In the genomic region with DNA sequence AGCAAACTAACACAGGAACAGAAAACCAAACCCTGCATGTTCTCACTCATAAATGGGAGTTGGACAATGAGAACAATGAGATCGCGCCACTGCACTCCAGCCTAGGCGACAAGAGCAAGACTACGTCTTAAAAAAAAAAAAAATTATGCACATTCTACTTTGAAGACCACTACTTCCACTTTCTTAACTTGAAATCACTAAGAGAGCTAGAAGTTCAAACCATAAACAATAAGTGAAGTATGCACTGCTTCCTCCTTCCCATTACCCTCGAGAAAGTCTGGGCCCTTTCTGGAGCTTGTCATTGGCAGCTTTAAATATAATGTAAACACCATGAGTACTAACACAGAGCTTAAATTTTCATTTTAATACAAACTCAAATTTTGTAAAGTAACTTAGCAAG, we compare ENCODE assay signal across 24 cellular contexts.
DNase-seq lines count a peak whose midpoint lies in the region; ATAC-seq, FAIRE-seq and TF ChIP-seq lines count a peak whose summit lies in the region.
"Had no signal": no experiment of that assay in that cellular context is flagged by ENCODE, and none has a peak within 500 bp of the region (broad histone marks: within the 10 kb centered on the region; RNA-seq: fewer than 3 reads in every experiment).

No MANE protein-coding gene starts in this region.

- H3K36me3 Mint-ChIP-seq in natural killer cell (peaks cover 12% of the 10 kb centered on the region), activated B cell treated with CpG ODN at 0.5 μM for 24 hours (ENCODE audit: low read depth) (peaks cover 49% of the 10 kb centered on the region), naive B cell (peaks cover 13 to 14% of the 10 kb centered on the region in 2 donors)
- peaks cover 4% of the 10 kb centered on the region for H3K36me3 Mint-ChIP-seq in natural killer cell treated with Interleukin-12 subunit alpha and Interleukin-12 subunit beta and Interleukin-15 and Interleukin-18, amount 100 ng/mL, for 72 hours
- H3K36me3 Mint-ChIP-seq: CD4-positive, alpha-beta memory T cell had no signal

- intact Hi-C loops in natural killer cell (cut with micrococcal nuclease): no loop called here
- intact Hi-C loops in activated B cell treated with CpG ODN at 0.5 μM for 24 hours (cut with micrococcal nuclease): no loop called here

- ATAC-seq in natural killer cell (no peak), activated B cell treated with CpG ODN at 0.5 μM for 24 hours (ENCODE audit: low read depth) (no peak), naive B cell (ENCODE audit: low read depth in 2 of 2) (peak in 1 of 2 donors; percentile 29)
- ATAC-seq in natural killer cell treated with Interleukin-12 subunit alpha and Interleukin-12 subunit beta and Interleukin-15 and Interleukin-18, amount 100 ng/mL, for 72 hours: no peak
- ATAC-seq: PC-3 had no signal

- H3K27me3 Mint-ChIP-seq in natural killer cell (ENCODE audit: low read depth in 2 of 2) (no peaks in the 10 kb centered on the region), activated B cell treated with CpG ODN at 0.5 μM for 24 hours (no peaks in the 10 kb centered on the region), naive B cell (no peaks in the 10 kb centered on the region)
- H3K27me3 Mint-ChIP-seq in natural killer cell treated with Interleukin-12 subunit alpha and Interleukin-12 subunit beta and Interleukin-15 and Interleukin-18, amount 100 ng/mL, for 72 hours: no peaks in the 10 kb centered on the region
- H3K27me3 Mint-ChIP-seq: CD4-positive, alpha-beta memory T cell had no signal

- no peak overlapping the region for H3K27ac ChIP-seq in caudate nucleus (ENCODE audit: low read depth, low read length)
- H3K27ac ChIP-seq: GM23248 had no signal

- H3K4me1 Mint-ChIP-seq in natural killer cell: peaks cover 53 to 64% of the 10 kb centered on the region in 2 donors
- peaks cover 33 to 45% of the 10 kb centered on the region in 2 donors for H3K4me1 Mint-ChIP-seq in natural killer cell treated with Interleukin-12 subunit alpha and Interleukin-12 subunit beta and Interleukin-15 and Interleukin-18, amount 100 ng/mL, for 72 hours (ENCODE audit: low read depth in 2 of 2)
- H3K4me1 Mint-ChIP-seq in activated B cell treated with CpG ODN at 0.5 μM for 24 hours: peaks cover 65% of the 10 kb centered on the region
- H3K4me1 Mint-ChIP-seq in naive B cell: peaks cover 58 to 70% (median 59%) of the 10 kb centered on the region in 3 donors

- POLR2A ChIA-PET in activated B cell treated with CpG ODN at 0.5 μM for 24 hours (lab: Charles Lee): interaction anchor here (0.7 to 1.1 kb wide), 2 partner anchors 37 to 62 kb away, joined by 3 read pairs; no protein-coding TSS in a partner anchor

- FAIRE-seq in GM12892 (lab: Jason Lieb, UNC): no peak
- FAIRE-seq: A204.1 had no signal

- TF ChIP-seq POLR2A in GM12892 (IDR thresholded peaks at IDR 0.05; ENCODE audit: low read depth, low read length): no peak

- TF ChIP-seq CTCF in natural killer cell (IDR thresholded peaks at IDR 0.05) (no peak), activated B cell treated with CpG ODN at 0.5 μM for 24 hours (IDR thresholded peaks at IDR 0.05) (no peak)

- H3K4me3 Mint-ChIP-seq in natural killer cell: no peak overlapping the region
- no peak overlapping the region for H3K4me3 Mint-ChIP-seq in natural killer cell treated with Interleukin-12 subunit alpha and Interleukin-12 subunit beta and Interleukin-15 and Interleukin-18, amount 100 ng/mL, for 72 hours
- H3K4me3 Mint-ChIP-seq in activated B cell treated with CpG ODN at 0.5 μM for 24 hours: no peak overlapping the region
- H3K4me3 Mint-ChIP-seq in naive B cell: peak overlapping the region in 4 of 8 donors; percentile 13 to 82 (median 20)
- H3K4me3 Mint-ChIP-seq: CD4-positive, alpha-beta memory T cell had no signal

- CTCF ChIA-PET in activated B cell treated with CpG ODN at 0.5 μM for 24 hours (lab: Charles Lee): interaction anchor here (0.6 to 1.8 kb wide), 2 partner anchors 8 to 92 kb away, joined by 3 to 8 read pairs; no protein-coding TSS in a partner anchor

- DNase-seq in natural killer cell: no peak
- no peak for DNase-seq in natural killer cell treated with Interleukin-12 subunit alpha and Interleukin-12 subunit beta and Interleukin-15 and Interleukin-18, amount 100 ng/mL, for 72 hours (ENCODE audit: low spot score)
- DNase-seq in activated B cell treated with CpG ODN at 0.5 μM for 24 hours: no peak
- DNase-seq in naive B cell: no peak
- no peak for DNase-seq in caudate nucleus (lab: John Stamatoyannopoulos, UW)
- no peak for DNase-seq in NOMO-1 treated with DMSO at 0.1 percent for 48 hours (lab: John Stamatoyannopoulos, UW; ENCODE audit: unreplicated experiment)
- DNase-seq in GM12892 (ENCODE audit: insufficient read length): no peak
- DNase-seq: BE2C; Caco-2; CD4-positive, alpha-beta memory T cell; DMS 273 treated with DMSO at 0.1 percent for 48 hours; DMS79 treated with DMSO at 0.1 percent for 48 hours; GM23248; MM.1S; NCI-H1417; NCI-H1694 treated with DMSO at 0.1 percent for 48 hours; NCI-H2081 treated with DMSO at 0.1 percent for 48 hours; NCI-H446; NCI-H526; PC-3; RPMI8226; SHP77; SK-N-SH had no signal

- H3K27ac Mint-ChIP-seq in natural killer cell (peak overlapping the region; percentile 6 to 78), activated B cell treated with CpG ODN at 0.5 μM for 24 hours (peak overlapping the region; percentile 35), naive B cell (peak overlapping the region in 5 of 6 donors; percentile 6 to 86 (median 65))
- H3K27ac Mint-ChIP-seq in natural killer cell treated with Interleukin-12 subunit alpha and Interleukin-12 subunit beta and Interleukin-15 and Interleukin-18, amount 100 ng/mL, for 72 hours: no peak overlapping the region
- H3K27ac Mint-ChIP-seq: CD4-positive, alpha-beta memory T cell had no signal

- H3K9me3 Mint-ChIP-seq in natural killer cell: no peaks in the 10 kb centered on the region
- no peaks in the 10 kb centered on the region for H3K9me3 Mint-ChIP-seq in natural killer cell treated with Interleukin-12 subunit alpha and Interleukin-12 subunit beta and Interleukin-15 and Interleukin-18, amount 100 ng/mL, for 72 hours
- peaks cover 5% of the 10 kb centered on the region for H3K9me3 Mint-ChIP-seq in activated B cell treated with CpG ODN at 0.5 μM for 24 hours
- peaks cover 0 to 2% (median 0%) of the 10 kb centered on the region in 7 donors for H3K9me3 Mint-ChIP-seq in naive B cell

Comparison
In these comparisons a context has a peak if more than half of its experiments do, and no peak if none do; other contexts are left out.
1. H3K27ac Mint-ChIP-seq: peak in natural killer cell (2 of 2), activated B cell treated with CpG ODN at 0.5 μM for 24 hours (single experiment) and naive B cell (5 of 6); none in natural killer cell treated with Interleukin-12 subunit alpha and Interleukin-12 subunit beta and Interleukin-15 and Interleukin-18, amount 100 ng/mL, for 72 hours (0 of 2).